In the genomic region with DNA sequence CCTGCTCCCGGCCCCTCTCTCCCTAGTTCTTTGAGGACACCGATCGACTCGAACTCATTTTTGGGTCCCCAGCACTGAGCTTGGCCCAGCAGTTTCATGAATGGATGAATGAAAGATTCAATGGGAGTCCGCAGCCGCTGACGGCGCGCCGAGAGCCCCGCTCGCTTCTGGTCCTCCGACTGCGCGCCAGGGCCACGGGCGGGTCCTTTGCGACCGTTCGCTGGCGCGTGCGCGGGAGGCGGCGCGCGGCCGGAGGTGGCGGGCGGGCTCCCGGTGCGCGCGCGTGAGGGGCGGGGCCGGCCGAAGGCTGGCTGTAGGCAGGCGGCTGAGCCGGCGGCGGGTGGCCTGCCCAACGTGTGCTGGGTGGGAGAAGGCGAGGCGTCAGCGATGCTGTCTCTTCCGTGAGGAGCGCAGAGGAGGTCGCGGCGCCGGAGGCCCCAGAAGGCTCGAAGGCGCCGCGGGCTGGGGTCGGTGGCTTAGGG, we compare ENCODE assay signal across 8 cellular contexts. TPM values are rescaled to one million over a fixed set of nuclear protein-coding genes. Genes with fewer than 3 reads are reported as not detected.
DNase-seq lines count a peak whose midpoint lies in the region; ATAC-seq and TF ChIP-seq lines count a peak whose summit lies in the region.

A gene (plus strand): TSS at position 314 of the 482 bp plus-strand sequence. CDS start 284 bp downstream, outside the sequence.

- H3K4me1 Mint-ChIP-seq in GM23338 (peaks cover 20% of the 10 kb centered on the region), nephron (peaks cover 42% of the 10 kb centered on the region)
- peaks cover 29% of the 10 kb centered on the region for H3K4me1 Mint-ChIP-seq in activated T-helper 2 cell treated with anti-CD3 and anti-CD28 coated beads, Interferon-gamma antibody, Interleukin-2, Interleukin-4, amounts not matched to agents 10 μg/mL and 5 μg/mL and 100 μg/mL, durations not matched to agents 14 hours and 24 hours and 36 hours (ENCODE audit: low read depth)

- peak within 1 kb of the TSS; percentile 79 for H3K27ac Mint-ChIP-seq in GM23338
- H3K27ac Mint-ChIP-seq in activated T-helper 2 cell treated with anti-CD3 and anti-CD28 coated beads, Interferon-gamma antibody, Interleukin-2, Interleukin-4, amounts not matched to agents 10 μg/mL and 5 μg/mL and 100 μg/mL, durations not matched to agents 14 hours and 24 hours and 36 hours, result peak within 1 kb of the TSS; percentile 95
- H3K27ac Mint-ChIP-seq in nephron, result peak within 1 kb of the TSS; percentile 73 to 89 (median 88)

- peaks cover 17% of the 10 kb centered on the region for H3K27me3 Mint-ChIP-seq in GM23338 (ENCODE audit: insufficient read depth, low read depth, poor library complexity)
- H3K27me3 Mint-ChIP-seq in activated T-helper 2 cell treated with anti-CD3 and anti-CD28 coated beads, Interferon-gamma antibody, Interleukin-2, Interleukin-4, amounts not matched to agents 10 μg/mL and 5 μg/mL and 100 μg/mL, durations not matched to agents 14 hours and 24 hours and 36 hours (ENCODE audit: low read depth), result no peaks in the 10 kb centered on the region
- peaks cover 4% of the 10 kb centered on the region for H3K27me3 Mint-ChIP-seq in nephron (ENCODE audit: low read depth)

- CTCF ChIA-PET in RWPE1 (lab: Yijun Ruan, JAX), result no interaction called here

- H3K4me2 ChIP-seq in DOHH2 (ENCODE audit: low read length) (peak within 1 kb of the TSS; percentile 77), GM23338 (peak within 1 kb of the TSS; percentile 98)

- DNase-seq in GM23338 (ENCODE audit: low spot score) (peak; percentile 94), LHCN-M2 (ENCODE audit: low read depth) (peak; percentile 87), RWPE1 (ENCODE audit: low spot score) (peak; percentile 85), fibroblast of the aortic adventitia (ENCODE audit: low read depth) (peak; percentile 77)
- DNase-seq in activated T-helper 2 cell treated with anti-CD3 and anti-CD28 coated beads, Interferon-gamma antibody, Interleukin-2, Interleukin-4, amounts not matched to agents 10 μg/mL and 5 μg/mL and 100 μg/mL, durations not matched to agents 14 hours and 24 hours and 36 hours (ENCODE audit: low spot score), result peak; percentile 83
- peak; percentile 84 for DNase-seq in stimulated activated naive CD4-positive, alpha-beta T cell treated with Interleukin-2 at 50 U/mL for 16 hours (lab: John Stamatoyannopoulos, UW)

- ATAC-seq in GM23338, result peak; percentile 88

- no peaks in the 10 kb centered on the region for H3F3A ChIP-seq in DOHH2 (ENCODE audit: control insufficient read depth, insufficient read depth)
- peaks cover 11% of the 10 kb centered on the region for H3F3A ChIP-seq in GM23338 (replicated peaks; ENCODE audit: low read depth)

- H3K79me2 ChIP-seq in DOHH2 (ENCODE audit: control insufficient read depth, low read length), result peaks cover 50% of the 10 kb centered on the region
- peaks cover 44% of the 10 kb centered on the region for H3K79me2 ChIP-seq in GM23338 (replicated peaks; ENCODE audit: insufficient read depth)

- H3K36me3 Mint-ChIP-seq in GM23338 (ENCODE audit: low read depth) (peaks cover 20% of the 10 kb centered on the region), nephron (ENCODE audit: low read depth) (peaks cover 10% of the 10 kb centered on the region)
- H3K36me3 Mint-ChIP-seq in activated T-helper 2 cell treated with anti-CD3 and anti-CD28 coated beads, Interferon-gamma antibody, Interleukin-2, Interleukin-4, amounts not matched to agents 10 μg/mL and 5 μg/mL and 100 μg/mL, durations not matched to agents 14 hours and 24 hours and 36 hours (ENCODE audit: low read depth), result peaks cover 15% of the 10 kb centered on the region

- no peak for TF ChIP-seq CTCF in DOHH2 (IDR thresholded peaks at IDR 0.05; ENCODE audit: low read depth, low read length, poor library complexity, severe bottlenecking)
- no peak for TF ChIP-seq CTCF in GM23338 (conservative IDR thresholded peaks at IDR 0.05; ENCODE audit: low read depth in 2 of 2)
- no peak for TF ChIP-seq CTCF in RWPE1 (conservative IDR thresholded peaks at IDR 0.05; ENCODE audit: low read depth)
- TF ChIP-seq CTCF in fibroblast of the aortic adventitia (IDR thresholded peaks at IDR 0.05; ENCODE audit: insufficient read depth, low read length), result no peak
- TF ChIP-seq CTCF in nephron (IDR thresholded peaks at IDR 0.05; ENCODE audit: unreplicated experiment in 3 of 3), result no peak

- peak within 1 kb of the TSS; percentile 99 for H2AFZ ChIP-seq in GM23338

- H3K9me3 ChIP-seq in DOHH2 (ENCODE audit: control insufficient read depth, insufficient read depth, low read length), result no peaks in the 10 kb centered on the region

- POLR2A ChIA-PET in RWPE1 (lab: Yijun Ruan, JAX; ENCODE audit: low non-redundant PET), result no interaction called here

- intact Hi-C loops in activated T-helper 2 cell treated with anti-CD3 and anti-CD28 coated beads, Interferon-gamma antibody, Interleukin-2, Interleukin-4, amounts not matched to agents 10 μg/mL and 5 μg/mL and 100 μg/mL, durations not matched to agents 14 hours and 24 hours and 36 hours (cut with micrococcal nuclease), result loop anchor here (2.0 to 10.0 kb wide), 4 partner anchors 53 to 789 kb away; a partner anchor contains a TSS

- H3K9me3 Mint-ChIP-seq in GM23338 (no peaks in the 10 kb centered on the region), nephron (no peaks in the 10 kb centered on the region)
- no peaks in the 10 kb centered on the region for H3K9me3 Mint-ChIP-seq in activated T-helper 2 cell treated with anti-CD3 and anti-CD28 coated beads, Interferon-gamma antibody, Interleukin-2, Interleukin-4, amounts not matched to agents 10 μg/mL and 5 μg/mL and 100 μg/mL, durations not matched to agents 14 hours and 24 hours and 36 hours

- H4K20me1 ChIP-seq in DOHH2 (ENCODE audit: control insufficient read depth, insufficient read depth, low read depth, low read length) (peaks cover 12% of the 10 kb centered on the region), GM23338 (replicated peaks; ENCODE audit: insufficient read depth) (no peaks in the 10 kb centered on the region; the same call in 1 of the 2 replicates)

- H3K4me1 ChIP-seq in DOHH2 (ENCODE audit: control insufficient read depth, low read length), result peaks cover 38% of the 10 kb centered on the region
- H3K4me1 ChIP-seq in GM23338 (ENCODE audit: insufficient read depth), result peaks cover 23% of the 10 kb centered on the region

- H3K36me3 ChIP-seq in DOHH2 (ENCODE audit: control insufficient read depth, low read length), result peaks cover 42% of the 10 kb centered on the region
- H3K36me3 ChIP-seq in GM23338 (ENCODE audit: insufficient read depth), result no peaks in the 10 kb centered on the region; the same call in 1 of the 2 replicates

- H3K27ac ChIP-seq in DOHH2 (ENCODE audit: low read depth, low read length) (peak within 1 kb of the TSS; percentile 55), GM23338 (ENCODE audit: low read depth) (peak within 1 kb of the TSS; percentile 79), RWPE1 (peak within 1 kb of the TSS; percentile 87)

- H3K9me2 ChIP-seq in DOHH2 (replicated peaks; ENCODE audit: control insufficient read depth, low read length) (no peaks in the 10 kb centered on the region), GM23338 (ENCODE audit: insufficient read depth) (no peaks in the 10 kb centered on the region)

- H3K27me3 ChIP-seq in DOHH2 (ENCODE audit: control insufficient read depth, low read length) (no peaks in the 10 kb centered on the region), GM23338 (ENCODE audit: insufficient read depth) (no peaks in the 10 kb centered on the region)

- H3K4me3 Mint-ChIP-seq in GM23338 (peak within 1 kb of the TSS; percentile 97), nephron (peak within 1 kb of the TSS; percentile 94 to 99 (median 99))
- H3K4me3 Mint-ChIP-seq in activated T-helper 2 cell treated with anti-CD3 and anti-CD28 coated beads, Interferon-gamma antibody, Interleukin-2, Interleukin-4, amounts not matched to agents 10 μg/mL and 5 μg/mL and 100 μg/mL, durations not matched to agents 14 hours and 24 hours and 36 hours (ENCODE audit: low read depth), result peak within 1 kb of the TSS; percentile 95

- H3K4me3 ChIP-seq in DOHH2 (ENCODE audit: low read length) (peak within 1 kb of the TSS; percentile 93), GM23338 (peak within 1 kb of the TSS; percentile 94), fibroblast of the aortic adventitia (ENCODE audit: low read depth, low read length) (peak within 1 kb of the TSS; percentile 85)

TF ChIP-seq in GM23338, 12 proteins besides CTCF, POLR2A, EP300 and RAD21:
- TF ChIP-seq, protein P1, sequence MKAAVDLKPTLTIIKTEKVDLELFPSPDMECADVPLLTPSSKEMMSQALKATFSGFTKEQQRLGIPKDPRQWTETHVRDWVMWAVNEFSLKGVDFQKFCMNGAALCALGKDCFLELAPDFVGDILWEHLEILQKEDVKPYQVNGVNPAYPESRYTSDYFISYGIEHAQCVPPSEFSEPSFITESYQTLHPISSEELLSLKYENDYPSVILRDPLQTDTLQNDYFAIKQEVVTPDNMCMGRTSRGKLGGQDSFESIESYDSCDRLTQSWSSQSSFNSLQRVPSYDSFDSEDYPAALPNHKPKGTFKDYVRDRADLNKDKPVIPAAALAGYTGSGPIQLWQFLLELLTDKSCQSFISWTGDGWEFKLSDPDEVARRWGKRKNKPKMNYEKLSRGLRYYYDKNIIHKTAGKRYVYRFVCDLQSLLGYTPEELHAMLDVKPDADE (IDR thresholded peaks at IDR 0.05), result no peak
- TF ChIP-seq NANOG (IDR thresholded peaks at IDR 0.05; ENCODE audit: borderline replicate concordance) (no peak), JUNB (IDR thresholded peaks at IDR 0.05; ENCODE audit: unreplicated experiment) (no peak), EZH2phosphoT487 (IDR thresholded peaks at IDR 0.05; ENCODE audit: unreplicated experiment) (no peak), ZNF331 (CRISPR knock-in tag; IDR thresholded peaks at IDR 0.05; ENCODE audit: low read depth) (no peak), POLR2AphosphoS5 (IDR thresholded peaks at IDR 0.05; ENCODE audit: low read depth) (peak; percentile 91)

RNA-seq across cellular contexts. Expression of the gene that starts here (rescaled TPM):
- total RNA-seq in GM23338 (2014; rRNA removed; shearing (Covaris generic)), result 20.7 and 57.7 TPM in 2 replicates
- 9.3 and 11.5 TPM in 2 replicates for polyA plus RNA-seq in GM23338 (2016; fragmentation: Nextera tagmentation; extraction: Ambion mirVana)
- total RNA-seq in LHCN-M2 (2014; rRNA removed) (30.3 and 51.4 TPM in 2 replicates), fibroblast of the aortic adventitia (ENCODE audit: low replicate concordance) (18.6 and 28.3 TPM in 2 replicates)
- 30.4 TPM for polyA plus RNA-seq in LHCN-M2 (2012)
- total RNA-seq in activated T-helper 2 cell treated with anti-CD3 and anti-CD28 coated beads, Interferon-gamma antibody, Interleukin-2, Interleukin-4, amounts not matched to agents 10 μg/mL and 5 μg/mL and 100 μg/mL, durations not matched to agents 14 hours and 24 hours and 36 hours, result 33.4 and 38.6 TPM in 2 replicates

Comparison
In these comparisons a context has a peak if more than half of its experiments do, and no peak if none do; other contexts are left out.
1. Peak in every context shown above with its lines: DNase-seq, ATAC-seq, H3K4me3 ChIP-seq and H3K27ac ChIP-seq.